ENCODE assay signal across 19 cellular contexts in the genomic region with DNA sequence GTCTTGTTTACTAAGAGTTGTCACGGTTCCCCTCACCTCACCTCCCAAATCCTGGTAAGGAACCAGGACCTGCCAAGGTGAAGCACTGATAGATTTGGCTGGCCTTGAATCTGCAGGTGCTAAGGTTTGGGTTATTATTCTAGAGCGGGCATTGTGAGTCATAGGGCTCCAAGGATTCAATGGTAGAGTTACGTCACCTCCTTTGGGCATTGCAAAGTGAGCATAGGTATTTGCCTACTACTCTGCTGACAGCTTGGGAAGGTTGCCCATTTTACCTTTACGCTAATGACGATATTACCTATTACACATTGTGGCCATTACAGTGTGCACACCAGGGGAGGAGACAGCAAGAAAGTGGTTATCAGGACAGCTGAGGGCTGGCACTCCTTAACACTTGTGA. TPM values are rescaled to one million over a fixed set of nuclear protein-coding genes. Genes with fewer than 3 reads are reported as not detected.
"Had no signal": no experiment of that assay in that cellular context is flagged by ENCODE, and none has a peak within 500 bp of the region (broad histone marks: within the 10 kb centered on the region; RNA-seq: fewer than 3 reads in every experiment).

No MANE protein-coding gene starts in this region.

- ATAC-seq: activated CD8-positive, alpha-beta T cell treated with anti-CD3 and anti-CD28 coated beads, Interleukin-2, amount 10 ng/mL, durations not matched to agents 7 days and 5 days; left cardiac atrium; lower lobe of right lung; naive thymus-derived CD4-positive, alpha-beta T cell; psoas muscle; sciatic nerve; stimulated activated naive B cell treated with anti-CD40 and anti-IgM and Interleukin-4, amounts not matched to agents 10 μg/mL and 1 μg/mL and 100 μg/mL, for 72 hours; T-cell had no signal

- H3K36me3 ChIP-seq: cardiac muscle cell, lower lobe of right lung, neutrophil, WERI-Rb-1 had no signal

- H3K4me3 Mint-ChIP-seq: activated CD8-positive, alpha-beta T cell treated with anti-CD3 and anti-CD28 coated beads, Interleukin-2, amount 10 ng/mL, durations not matched to agents 7 days and 5 days; activated naive CD8-positive, alpha-beta T cell treated with anti-CD3 and anti-CD28 coated beads, Interleukin-2, amount 10 ng/mL, durations not matched to agents 7 days and 5 days; naive thymus-derived CD4-positive, alpha-beta T cell; stimulated activated naive B cell treated with anti-CD40 and anti-IgM and Interleukin-4, amounts not matched to agents 10 μg/mL and 1 μg/mL and 100 μg/mL, for 72 hours; T-cell had no signal

- H3K4me1 Mint-ChIP-seq: activated naive CD8-positive, alpha-beta T cell treated with anti-CD3 and anti-CD28 coated beads, Interleukin-2, amount 10 ng/mL, durations not matched to agents 7 days and 5 days; T-cell had no signal

- H3K27ac ChIP-seq: cardiac muscle cell, hepatocyte, lower lobe of right lung, neutrophil, psoas muscle, spleen, WERI-Rb-1 had no signal

- H3K9me3 Mint-ChIP-seq: activated naive CD8-positive, alpha-beta T cell treated with anti-CD3 and anti-CD28 coated beads, Interleukin-2, amount 10 ng/mL, durations not matched to agents 7 days and 5 days; stimulated activated naive B cell treated with anti-CD40 and anti-IgM and Interleukin-4, amounts not matched to agents 10 μg/mL and 1 μg/mL and 100 μg/mL, for 72 hours; T-cell had no signal

- H3K4me2 ChIP-seq: hepatocyte had no signal

- H2AFZ ChIP-seq: hepatocyte had no signal

- H3K27ac Mint-ChIP-seq: activated CD8-positive, alpha-beta T cell treated with anti-CD3 and anti-CD28 coated beads, Interleukin-2, amount 10 ng/mL, durations not matched to agents 7 days and 5 days; activated naive CD8-positive, alpha-beta T cell treated with anti-CD3 and anti-CD28 coated beads, Interleukin-2, amount 10 ng/mL, durations not matched to agents 7 days and 5 days; naive thymus-derived CD4-positive, alpha-beta T cell; stimulated activated naive B cell treated with anti-CD40 and anti-IgM and Interleukin-4, amounts not matched to agents 10 μg/mL and 1 μg/mL and 100 μg/mL, for 72 hours; T-cell had no signal

- DNase-seq: activated CD4-positive, alpha-beta T cell treated with anti-CD3 and anti-CD28 coated beads for 4 hours; activated CD8-positive, alpha-beta memory T cell treated with anti-CD3 and anti-CD28 coated beads, Interleukin-2, amount 50 U/mL, for 48 hours; activated CD8-positive, alpha-beta T cell treated with anti-CD3 and anti-CD28 coated beads, Interleukin-2, amount 10 ng/mL, durations not matched to agents 7 days and 5 days; activated naive CD8-positive, alpha-beta T cell treated with anti-CD3 and anti-CD28 coated beads, Interleukin-2, amount 10 ng/mL, durations not matched to agents 7 days and 5 days; anterior cingulate cortex; left cardiac atrium; lower lobe of right lung; naive thymus-derived CD4-positive, alpha-beta T cell; psoas muscle; spleen; stimulated activated CD4-positive, alpha-beta T cell treated with anti-CD3 and anti-CD28 coated beads, Interleukin-1b, Interleukin-23, amount 100 ng/mL, for 48 hours; stimulated activated naive B cell treated with anti-CD40 and anti-IgM and Interleukin-4, amounts not matched to agents 10 μg/mL and 1 μg/mL and 100 μg/mL, for 72 hours; T-cell; T1000; WERI-Rb-1 had no signal

- H3K4me1 ChIP-seq: lower lobe of right lung had no signal

- H3K4me3 ChIP-seq: cardiac muscle cell, hepatocyte, lower lobe of right lung, psoas muscle, spleen had no signal

- H3K27me3 Mint-ChIP-seq: stimulated activated naive B cell treated with anti-CD40 and anti-IgM and Interleukin-4, amounts not matched to agents 10 μg/mL and 1 μg/mL and 100 μg/mL, for 72 hours; T-cell had no signal

- H3K27me3 ChIP-seq: cardiac muscle cell, hepatocyte, spleen had no signal

- H3K36me3 Mint-ChIP-seq: T-cell had no signal

- H3K9me3 ChIP-seq: lower lobe of right lung, neutrophil, psoas muscle, spleen had no signal

RNA-seq across cellular contexts. Expression of a gene that starts 59.3 kb away (rescaled TPM):
- polyA plus RNA-seq: naive thymus-derived CD4-positive, alpha-beta T cell had no signal
